13 cellular contexts compared by ENCODE assay signal in genomic region chr13:27644302-27644701, GRCh38. TPM values are rescaled to one million over a fixed set of nuclear protein-coding genes. Genes with fewer than 3 reads are reported as not detected.
DNase-seq lines count a peak whose midpoint lies in the region; ATAC-seq and TF ChIP-seq lines count a peak whose summit lies in the region.
"Had no signal": no experiment of that assay in that cellular context is flagged by ENCODE, and none has a peak within 500 bp of the region (broad histone marks: within the 10 kb centered on the region; RNA-seq: fewer than 3 reads in every experiment).

No MANE protein-coding gene starts in this region.

- H3K14ac ChIP-seq in IMR-90 (replicated peaks; ENCODE audit: low read depth, low read length) (no peak overlapping the region), mesenchymal stem cell (ENCODE audit: low read length in 2 of 2) (no peak overlapping the region)

- no peak overlapping the region for H2AK5ac ChIP-seq in IMR-90 (ENCODE audit: low read depth, low read length)
- H2AK5ac ChIP-seq in mesenchymal stem cell (ENCODE audit: low read length, severe bottlenecking), result no peak overlapping the region

- H3K9me3 Mint-ChIP-seq in naive thymus-derived CD4-positive, alpha-beta T cell, result peaks cover 0 to 11% (median 4%) of the 10 kb centered on the region in 11 donors
- H3K9me3 Mint-ChIP-seq: CD4-positive, alpha-beta T cell had no signal

- no peak overlapping the region for H2BK12ac ChIP-seq in mesenchymal stem cell (ENCODE audit: low read length in 2 of 2)

- H3K36me3 Mint-ChIP-seq in naive thymus-derived CD4-positive, alpha-beta T cell, result peaks cover 0 to 60% (median 33%) of the 10 kb centered on the region in 5 donors

- TF ChIP-seq CTCF in IMR-90 (conservative IDR thresholded peaks at IDR 0.05; ENCODE audit: low read depth, low read length) (no peak), cardiac fibroblast (IDR thresholded peaks at IDR 0.05; ENCODE audit: low read depth, low read length) (no peak)

- H3K4me3 Mint-ChIP-seq in naive thymus-derived CD4-positive, alpha-beta T cell, result no peak overlapping the region
- H3K4me3 Mint-ChIP-seq: CD4-positive, alpha-beta T cell had no signal

- no peaks in the 10 kb centered on the region for H3K9me3 ChIP-seq in IMR-90 (ENCODE audit: control insufficient read depth, insufficient read depth, low read length)
- no peaks in the 10 kb centered on the region for H3K9me3 ChIP-seq in mesenchymal stem cell (ENCODE audit: control insufficient read depth, low read length)
- H3K9me3 ChIP-seq in naive thymus-derived CD4-positive, alpha-beta T cell (ENCODE audit: control insufficient read depth in 2 of 3, low read length in 3 of 3), result no peaks in the 10 kb centered on the region

- POLR2A ChIA-PET in IMR-90 (lab: Charles Lee; ENCODE audit: unreplicated experiment), result interaction anchor here (0.6 kb wide), 1 partner anchor 287 kb away, joined by 5 read pairs; no protein-coding TSS in a partner anchor
- POLR2A ChIA-PET in naive thymus-derived CD4-positive, alpha-beta T cell (lab: Charles Lee), result no interaction called here

- peaks cover 16% of the 10 kb centered on the region; the same call in 1 of the 2 replicates for H4K20me1 ChIP-seq in IMR-90 (ENCODE audit: insufficient read depth, low read length)

- H2BK20ac ChIP-seq in IMR-90 (ENCODE audit: low read depth, low read length), result no peak overlapping the region

- H3K4me2 ChIP-seq in IMR-90 (ENCODE audit: low read depth, low read length), result no peak overlapping the region; the same call in 1 of the 2 replicates
- H3K4me2 ChIP-seq in mesenchymal stem cell (ENCODE audit: low read length, poor library complexity, severe bottlenecking), result no peak overlapping the region

- CTCF ChIA-PET in IMR-90 (lab: Yijun Ruan, JAX), result no interaction called here
- CTCF ChIA-PET in naive thymus-derived CD4-positive, alpha-beta T cell (lab: Charles Lee), result no interaction called here

- dilution Hi-C loops in IMR-90 (cut with HindIII; ENCODE audit: low sequenced_read_pairs, unreplicated experiment), result no loop called here

- peaks cover 3% of the 10 kb centered on the region; the same call in 1 of the 2 replicates for H3K9me1 ChIP-seq in IMR-90 (ENCODE audit: insufficient read depth, low read length)

- H3K27me3 Mint-ChIP-seq in naive thymus-derived CD4-positive, alpha-beta T cell, result no peaks in the 10 kb centered on the region
- H3K27me3 Mint-ChIP-seq: CD4-positive, alpha-beta T cell had no signal

- H3K27ac ChIP-seq in IMR-90 (ENCODE audit: insufficient read depth, low read length) (no peak overlapping the region), mesenchymal stem cell (ENCODE audit: low read length, poor library complexity, severe bottlenecking) (no peak overlapping the region)
- H3K27ac ChIP-seq in naive thymus-derived CD4-positive, alpha-beta T cell (ENCODE audit: low read depth, low read length), result no peak overlapping the region
- H3K27ac ChIP-seq: VCaP had no signal

- H2BK120ac ChIP-seq in IMR-90 (ENCODE audit: low read depth, low read length), result no peak overlapping the region
- no peak overlapping the region for H2BK120ac ChIP-seq in mesenchymal stem cell (ENCODE audit: low read depth, low read length)

- no peak overlapping the region for H4K5ac ChIP-seq in IMR-90 (ENCODE audit: low read depth, low read length)

- no CpG with 5 or more reads among the region's 1 CpG for WGBS in IMR-90 (ENCODE audit: extremely low coverage in 2 of 2, insufficient read length in 1 of 2), 2 experiments
- WGBS in mesenchymal stem cell, result no CpG with 5 or more reads among the region's 1 CpG

- H2AK9ac ChIP-seq in IMR-90 (replicated peaks; ENCODE audit: low read depth, low read length, poor library complexity), result no peak overlapping the region

- H2BK5ac ChIP-seq in IMR-90 (ENCODE audit: low read depth, low read length, poor library complexity, severe bottlenecking) (no peak overlapping the region), mesenchymal stem cell (ENCODE audit: low read depth, low read length, poor library complexity, severe bottlenecking) (no peak overlapping the region)

- H3K4me1 Mint-ChIP-seq in naive thymus-derived CD4-positive, alpha-beta T cell, result peaks cover 18 to 64% (median 45%) of the 10 kb centered on the region in 7 donors

- H3K79me1 ChIP-seq in IMR-90 (ENCODE audit: low read depth in 1 of 2, low read length in 2 of 2), result peaks cover 27 to 35% of the 10 kb centered on the region in 2 experiments
- H3K79me1 ChIP-seq in mesenchymal stem cell (replicated peaks; ENCODE audit: low read length, poor library complexity, severe bottlenecking), result peaks cover 14% of the 10 kb centered on the region

- no peak overlapping the region for H3K56ac ChIP-seq in IMR-90 (ENCODE audit: extremely low read depth, insufficient read depth, low read length)

- no peak for TF ChIP-seq RAD21 in IMR-90 (IDR thresholded peaks at IDR 0.05; ENCODE audit: low read length)

- H3K4me1 ChIP-seq in IMR-90 (ENCODE audit: control insufficient read depth, insufficient read depth, low read length) (peaks cover 6% of the 10 kb centered on the region), mesenchymal stem cell (ENCODE audit: control insufficient read depth, insufficient read depth, low read depth, low read length) (no peaks in the 10 kb centered on the region)
- no peaks in the 10 kb centered on the region for H3K4me1 ChIP-seq in naive thymus-derived CD4-positive, alpha-beta T cell (ENCODE audit: control insufficient read depth in 2 of 2, insufficient read depth in 2 of 2, low read length in 2 of 2)

- H2BK15ac ChIP-seq in IMR-90 (ENCODE audit: low read depth, low read length), result no peak overlapping the region
- H2BK15ac ChIP-seq in mesenchymal stem cell (ENCODE audit: low read depth, poor library complexity, severe bottlenecking), result no peak overlapping the region

- H3K9ac ChIP-seq in IMR-90 (ENCODE audit: low read depth, low read length) (no peak overlapping the region), mesenchymal stem cell (ENCODE audit: low read length) (no peak overlapping the region)

- H3K4ac ChIP-seq in IMR-90 (ENCODE audit: low read depth, low read length) (no peak overlapping the region), mesenchymal stem cell (ENCODE audit: low read depth in 1 of 2, low read length in 2 of 2) (no peak overlapping the region)

- ATAC-seq in IMR-90 (ENCODE audit: low read depth), result peak; percentile 97
- no peak for ATAC-seq in GM19395 (IDR thresholded peaks at IDR 0.05; ENCODE audit: unreplicated experiment)
- no peak for ATAC-seq in naive thymus-derived CD4-positive, alpha-beta T cell
- no peak for ATAC-seq in HG02763 (IDR thresholded peaks at IDR 0.05; ENCODE audit: unreplicated experiment)

- H3K27me3 ChIP-seq in IMR-90 (ENCODE audit: control insufficient read depth, insufficient read depth, low read length) (no peaks in the 10 kb centered on the region), mesenchymal stem cell (ENCODE audit: control insufficient read depth in 1 of 2, insufficient read depth in 1 of 2, low read length in 2 of 2) (no peaks in the 10 kb centered on the region)
- H3K27me3 ChIP-seq in naive thymus-derived CD4-positive, alpha-beta T cell (ENCODE audit: control insufficient read depth in 2 of 2, insufficient read depth in 2 of 2, low read length in 2 of 2), result no peaks in the 10 kb centered on the region

- H4K91ac ChIP-seq in IMR-90 (ENCODE audit: insufficient read depth, low read depth, low read length), result no peak overlapping the region
- H4K91ac ChIP-seq in mesenchymal stem cell (ENCODE audit: low read length), result no peak overlapping the region

- H2AFZ ChIP-seq in IMR-90 (replicated peaks; ENCODE audit: low read length, poor library complexity) (no peak overlapping the region), mesenchymal stem cell (ENCODE audit: low read depth, low read length) (no peak overlapping the region)

- TF ChIP-seq POLR2A in IMR-90 (IDR thresholded peaks at IDR 0.05; ENCODE audit: low read depth, low read length), result no peak

- peaks cover 6% of the 10 kb centered on the region; the same call in 1 of the 2 replicates for H3K36me3 ChIP-seq in IMR-90 (ENCODE audit: control insufficient read depth, insufficient read depth, low read length)
- peaks cover 0 to 12% of the 10 kb centered on the region in 2 experiments for H3K36me3 ChIP-seq in mesenchymal stem cell (ENCODE audit: control insufficient read depth in 1 of 2, insufficient read depth in 2 of 2, low read depth in 1 of 2, low read length in 2 of 2)
- H3K36me3 ChIP-seq in naive thymus-derived CD4-positive, alpha-beta T cell (ENCODE audit: control insufficient read depth in 2 of 3, insufficient read depth in 3 of 3, low read length in 3 of 3), result peaks cover 0 to 14% (median 8%) of the 10 kb centered on the region in 3 experiments

- intact Hi-C loops in IMR-90 (cut with micrococcal nuclease), result no loop called here
- intact Hi-C loops in naive thymus-derived CD4-positive, alpha-beta T cell (cut with micrococcal nuclease), result no loop called here

- peak overlapping the region in 1 of 9 donors; percentile 24 for H3K27ac Mint-ChIP-seq in naive thymus-derived CD4-positive, alpha-beta T cell
- H3K27ac Mint-ChIP-seq: CD4-positive, alpha-beta T cell had no signal

- H3K23ac ChIP-seq in IMR-90 (ENCODE audit: low read depth, low read length) (no peak overlapping the region), mesenchymal stem cell (ENCODE audit: low read length in 2 of 2) (no peak overlapping the region)

- BruUV-seq in IMR-90 (replicated peaks; lab: Mats Ljungman, UMichigan), result no TSS peak

- DNase-seq in AG08395 (ENCODE audit: low spot score) (peak; percentile 68), IMR-90 (peak; percentile 92), cardiac fibroblast (ENCODE audit: low read depth in 2 of 2) (peak; percentile 52 to 77), mesenchymal stem cell (peak; percentile 58), NCI-H1930 (lab: John Stamatoyannopoulos, UW) (no peak)
- DNase-seq in naive thymus-derived CD4-positive, alpha-beta T cell, result no peak
- DNase-seq: activated effector memory CD4-positive, alpha-beta T cell treated with Interleukin-2 at 50 U/mL for 16 hours; CD4-positive, alpha-beta T cell; kidney; MV-4-11 had no signal

- H3K4me3 ChIP-seq in IMR-90 (ENCODE audit: insufficient read depth, low read depth, low read length), result no peak overlapping the region
- H3K4me3 ChIP-seq in cardiac fibroblast (replicated peaks in 1 of 2; ENCODE audit: low read depth in 2 of 2, low read length in 2 of 2), result no peak overlapping the region
- H3K4me3 ChIP-seq in mesenchymal stem cell (ENCODE audit: insufficient read depth in 1 of 2, low read depth in 1 of 2, low read length in 2 of 2), result no peak overlapping the region
- no peak overlapping the region for H3K4me3 ChIP-seq in naive thymus-derived CD4-positive, alpha-beta T cell (ENCODE audit: low read length)

- in situ Hi-C loops in IMR-90 (cut with MboI; ENCODE audit: low sequenced_read_pairs), result no loop called here

- no peak overlapping the region for H3K18ac ChIP-seq in IMR-90 (ENCODE audit: low read depth, low read length)
- no peak overlapping the region for H3K18ac ChIP-seq in mesenchymal stem cell (ENCODE audit: low read depth in 1 of 2, low read length in 2 of 2)

- H4K8ac ChIP-seq in IMR-90 (ENCODE audit: low read depth in 2 of 2, low read length in 2 of 2) (no peak overlapping the region), mesenchymal stem cell (ENCODE audit: low read length) (no peak overlapping the region)

RNA-seq across cellular contexts. Expression of gene POLR1D, which starts 22.6 kb away (rescaled TPM):
- 65.4 and 73.9 TPM in 2 replicates for total RNA-seq in IMR-90 (2012; rRNA removed)
- 93.0 and 110 TPM in 2 replicates for polyA plus RNA-seq in IMR-90 (2012; rRNA removed)
- polyA plus RNA-seq in IMR-90 (2012; cell fraction: cytosol; rRNA removed), result 51.6 and 70.3 TPM in 2 replicates
- polyA plus RNA-seq in IMR-90 (2012; cell fraction: nucleus; rRNA removed; ENCODE audit: low replicate concordance), result 30.3 and 82.4 TPM in 2 replicates
- polyA plus RNA-seq in mesenchymal stem cell (2013, experiment 1 of 2), result 215 TPM
- polyA plus RNA-seq in mesenchymal stem cell (2013, experiment 2 of 2), result 218 TPM
- 100 to 1,000 TPM; 111 to 176 (median 133) TPM for total RNA-seq in naive thymus-derived CD4-positive, alpha-beta T cell
- 100 to 1,000 TPM; 136 to 137 TPM for polyA plus RNA-seq in naive thymus-derived CD4-positive, alpha-beta T cell

RNA-seq across cellular contexts. Expression of gene LNX2, which starts 24.0 kb away (rescaled TPM):
- total RNA-seq in IMR-90 (2012; rRNA removed), result 7.2 and 7.8 TPM in 2 replicates
- polyA plus RNA-seq in IMR-90 (2012; rRNA removed), result 2.6 and 3.1 TPM in 2 replicates
- polyA plus RNA-seq in IMR-90 (2012; cell fraction: cytosol; rRNA removed), result 1.2 and 1.4 TPM in 2 replicates
- 0.75 and 3.3 TPM in 2 replicates for polyA plus RNA-seq in IMR-90 (2012; cell fraction: nucleus; rRNA removed; ENCODE audit: low replicate concordance)
- 5.6 TPM for polyA plus RNA-seq in mesenchymal stem cell (2013, experiment 1 of 2)
- 5.7 TPM for polyA plus RNA-seq in mesenchymal stem cell (2013, experiment 2 of 2)
- total RNA-seq in naive thymus-derived CD4-positive, alpha-beta T cell, result 10 to 100 TPM in 2 of 5 experiments, 1 to 10 TPM in 3; 3.2 to 10.7 (median 7.1) TPM
- polyA plus RNA-seq in naive thymus-derived CD4-positive, alpha-beta T cell, result 1 to 10 TPM; 3.2 to 4.2 TPM

Comparison
In these comparisons a context has a peak if more than half of its experiments do, and no peak if none do; other contexts are left out.
1. DNase-seq: peak in AG08395 (single experiment), IMR-90 (single experiment), cardiac fibroblast (2 of 2) and mesenchymal stem cell (single experiment); none in naive thymus-derived CD4-positive, alpha-beta T cell (0 of 9) and NCI-H1930 (0 of 2).